12 cellular contexts compared by ENCODE assay signal in the genomic region with DNA sequence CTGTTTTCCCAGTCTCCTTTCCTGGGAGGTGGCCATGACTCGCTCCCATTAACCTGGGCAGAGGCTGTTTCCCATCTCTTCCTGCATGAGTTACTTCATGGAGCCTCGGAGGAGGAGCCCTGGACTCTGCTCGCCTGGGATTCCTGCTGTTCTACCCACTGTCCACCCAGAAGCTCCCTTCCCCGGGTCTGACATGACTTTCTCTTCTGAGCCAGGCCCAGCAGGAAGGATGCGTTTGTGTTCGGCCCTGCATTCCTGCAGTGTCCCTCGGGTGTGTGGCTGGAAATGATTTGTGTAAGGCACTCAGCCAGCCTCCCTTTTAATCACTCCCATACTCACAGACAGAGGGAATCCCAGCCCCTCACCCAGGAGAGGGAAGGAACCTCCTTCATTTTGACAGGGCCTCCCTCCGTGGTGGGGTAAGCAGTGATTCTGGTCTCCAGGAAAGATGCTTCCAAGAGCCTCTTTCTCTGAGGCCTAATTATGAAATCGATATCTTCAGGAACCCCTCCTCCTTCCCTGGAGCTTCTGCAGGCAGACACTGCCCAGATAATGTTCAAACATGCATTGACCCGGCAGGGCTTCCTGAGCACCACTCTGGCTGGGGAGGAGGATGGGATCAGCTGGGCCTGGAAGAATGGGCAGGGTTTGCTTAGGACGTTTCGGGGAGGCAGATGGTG. TPM values are rescaled to one million over a fixed set of nuclear protein-coding genes. Genes with fewer than 3 reads are reported as not detected.
DNase-seq lines count a peak whose midpoint lies in the region; TF ChIP-seq lines count a peak whose summit lies in the region.
"Had no signal": no experiment of that assay in that cellular context is flagged by ENCODE, and none has a peak within 500 bp of the region (broad histone marks: within the 10 kb centered on the region; RNA-seq: fewer than 3 reads in every experiment).

No MANE protein-coding gene starts in this region.

- no peaks in the 10 kb centered on the region for H3K27me3 ChIP-seq in tibial nerve
- H3K27me3 ChIP-seq: BLaER1 had no signal

- H3K27ac ChIP-seq in tibial nerve, result peak overlapping the region in 2 of 4 donors; percentile 47 to 56
- H3K27ac ChIP-seq: BLaER1, KMS-11 had no signal

- TF ChIP-seq POLR2A in tibial nerve (IDR thresholded peaks at IDR 0.05), result no peak

- DNase-seq in AG10803 (ENCODE audit: low read depth) (peak; percentile 86), NCI-H2227 (lab: John Stamatoyannopoulos, UW; ENCODE audit: unreplicated experiment) (peak; percentile 78), epithelial cell of esophagus (ENCODE audit: low read depth) (peak; percentile 63), mesenteric fat pad (ENCODE audit: low spot score) (peak; percentile 84), tibial nerve (ENCODE audit: low spot score in 2 of 2) (no peak), GM10248 (ENCODE audit: extremely low spot score) (no peak), NCI-H2029 treated with DMSO at 0.1 percent for 48 hours (lab: John Stamatoyannopoulos, UW) (no peak), NCI-H1436 treated with DMSO at 0.1 percent for 48 hours (lab: John Stamatoyannopoulos, UW) (no peak)
- DNase-seq: activated effector memory CD4-positive, alpha-beta T cell treated with anti-CD3 and anti-CD28 coated beads, Interleukin-2, amount 50 U/mL, for 16 hours; effector memory CD4-positive, alpha-beta T cell had no signal

- H3K4me1 ChIP-seq in tibial nerve, result peaks cover 0 to 22% (median 0%) of the 10 kb centered on the region in 4 donors

- H3K9me3 ChIP-seq in tibial nerve, result no peaks in the 10 kb centered on the region
- H3K9me3 ChIP-seq: BLaER1 had no signal

- H3K36me3 ChIP-seq in tibial nerve, result no peaks in the 10 kb centered on the region
- H3K36me3 ChIP-seq: BLaER1 had no signal

- H3K4me3 ChIP-seq in AG10803 (ENCODE audit: low read length), result no peak overlapping the region; the same call in 1 of the 2 replicates
- no peak overlapping the region for H3K4me3 ChIP-seq in epithelial cell of esophagus (ENCODE audit: low read length)
- no peak overlapping the region for H3K4me3 ChIP-seq in tibial nerve
- H3K4me3 ChIP-seq: BLaER1 had no signal

- CTCF ChIA-PET in GM10248 (lab: Yijun Ruan, JAX), result no interaction called here

- TF ChIP-seq EP300 in tibial nerve (IDR thresholded peaks at IDR 0.05), result no peak

- 31 to 40% methylated on average over 12 of the region's 12 CpGs for WGBS in tibial nerve, 2 donors

- TF ChIP-seq CTCF in AG10803 (conservative IDR thresholded peaks at IDR 0.05; ENCODE audit: low read length), result no peak
- no peak for TF ChIP-seq CTCF in epithelial cell of esophagus (IDR thresholded peaks at IDR 0.05; ENCODE audit: insufficient read depth, low read depth, low read length, missing control alignments)
- no peak for TF ChIP-seq CTCF in tibial nerve (IDR thresholded peaks at IDR 0.05)
- TF ChIP-seq CTCF in GM10248 (IDR thresholded peaks at IDR 0.05; ENCODE audit: control extremely low read depth, extremely low read depth, low read depth, missing control alignments), result no peak

- POLR2A ChIA-PET in GM10248 (lab: Yijun Ruan, JAX), result no interaction called here

RNA-seq across cellular contexts. Expression of gene DLG1, which starts 41.6 kb away (rescaled TPM):
- 68.5 TPM for total RNA-seq in mesenteric fat pad
- total RNA-seq in tibial nerve, result 10 to 100 TPM; 49.2 to 94.0 (median 71.1) TPM

Comparison
In these comparisons a context has a peak if more than half of its experiments do, and no peak if none do; other contexts are left out.
1. DNase-seq: peak in AG10803 (single experiment), NCI-H2227 (single experiment), epithelial cell of esophagus (single experiment) and mesenteric fat pad (single experiment); none in tibial nerve (0 of 2), GM10248 (single experiment), NCI-H2029 treated with DMSO at 0.1 percent for 48 hours (single experiment) and NCI-H1436 treated with DMSO at 0.1 percent for 48 hours (single experiment).